In the genomic region with DNA sequence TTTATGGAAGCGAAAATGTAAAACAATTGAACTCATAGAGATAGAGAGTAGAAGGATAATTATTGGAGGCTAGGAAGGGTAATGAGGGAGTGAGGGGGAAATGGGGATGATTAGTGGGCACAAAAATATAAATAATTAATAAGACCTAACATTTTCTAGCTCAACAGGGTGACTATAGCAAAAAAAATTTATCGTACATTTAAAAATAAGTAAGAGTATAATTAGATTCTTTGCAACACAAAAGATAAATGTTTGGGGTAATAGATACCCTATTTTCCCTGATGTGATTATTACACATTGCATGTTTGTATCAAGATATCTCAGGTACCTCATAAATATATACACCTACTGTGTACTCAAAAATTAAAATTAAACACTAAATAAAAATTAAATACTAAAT, we compare ENCODE assay signal across 1 cellular context.
TF ChIP-seq lines count a peak whose summit lies in the region.

No MANE protein-coding gene starts in this region.

TF ChIP-seq in HepG2, 621 proteins besides CTCF, POLR2A, EP300 and RAD21:
- TF ChIP-seq ZFP41 (CRISPR knock-in tag; IDR thresholded peaks at IDR 0.05; ENCODE audit: borderline replicate concordance) (no peak), HNRNPK (IDR thresholded peaks at IDR 0.05; ENCODE audit: low read depth, low read length, poor library complexity, severe bottlenecking) (peak; percentile 96)
